ENCODE assay signal across 29 cellular contexts in genomic region chr9:98842510-98842909, GRCh38.
"Had no signal": no experiment of that assay in that cellular context is flagged by ENCODE, and none has a peak within 500 bp of the region (broad histone marks: within the 10 kb centered on the region; RNA-seq: fewer than 3 reads in every experiment).

No MANE protein-coding gene starts in this region.

- FAIRE-seq: urothelium cell line had no signal

- H3K4me3 ChIP-seq: stomach, suprapubic skin, testis, thoracic aorta, thyroid gland, tibial artery, tibial nerve, transverse colon, upper lobe of left lung, upper lobe of right lung, uterus, vagina had no signal

- H3K27me3 Mint-ChIP-seq: stimulated activated memory B cell treated with anti-CD40 and anti-IgM and Interleukin-4, amounts not matched to agents 10 μg/mL and 1 μg/mL and 100 μg/mL, for 72 hours; stimulated activated naive B cell treated with anti-CD40 and anti-IgM and Interleukin-4, amounts not matched to agents 10 μg/mL and 1 μg/mL and 100 μg/mL, for 72 hours; stimulated activated naive CD8-positive, alpha-beta T cell treated with anti-CD3 and anti-CD28 coated beads, Interleukin-15, amount 100 ng/mL, for 72 hours; stimulated activated naive CD8-positive, alpha-beta T cell treated with anti-CD3 and anti-CD28 coated beads, Interleukin-15, Interleukin-2, amounts not matched to agents 100 ng/mL and 50 ng/mL, for 24 hours; type B pancreatic cell had no signal

- ATAC-seq: stimulated activated effector memory CD8-positive, alpha-beta T cell treated with anti-CD3 and anti-CD28 coated beads, Interleukin-12 subunit alpha, Interleukin-12 subunit beta, amount 100 ng/mL, for 72 hours; stimulated activated memory B cell treated with anti-CD40 and anti-IgM and Interleukin-4, amounts not matched to agents 10 μg/mL and 1 μg/mL and 100 μg/mL, for 72 hours; stimulated activated naive B cell treated with anti-CD40 and anti-IgM and Interleukin-4, amounts not matched to agents 10 μg/mL and 1 μg/mL and 100 μg/mL, for 72 hours; stimulated activated naive CD8-positive, alpha-beta T cell treated with anti-CD3 and anti-CD28 coated beads, Interleukin-15, amount 100 ng/mL, for 72 hours; stimulated activated naive CD8-positive, alpha-beta T cell treated with anti-CD3 and anti-CD28 coated beads, Interleukin-15, Interleukin-2, amounts not matched to agents 100 U/mL and 50 U/mL, for 24 hours; upper lobe of right lung had no signal

- H3K27ac ChIP-seq: stomach, suprapubic skin, testis, thoracic aorta, thyroid gland, tibial artery, tibial nerve, transverse colon, upper lobe of left lung, upper lobe of right lung, uterus, vagina had no signal

- H3K9me3 ChIP-seq: stomach, suprapubic skin, testis, thoracic aorta, thyroid gland, tibial artery, tibial nerve, transverse colon, upper lobe of left lung, upper lobe of right lung, uterus, vagina had no signal

- H3K4me3 Mint-ChIP-seq: stimulated activated effector memory CD8-positive, alpha-beta T cell treated with anti-CD3 and anti-CD28 coated beads, Interleukin-12 subunit alpha, Interleukin-12 subunit beta, amount 100 ng/mL, for 72 hours; stimulated activated memory B cell treated with anti-CD40 and anti-IgM and Interleukin-4, amounts not matched to agents 10 μg/mL and 1 μg/mL and 100 μg/mL, for 72 hours; stimulated activated naive B cell treated with anti-CD40 and anti-IgM and Interleukin-4, amounts not matched to agents 10 μg/mL and 1 μg/mL and 100 μg/mL, for 72 hours; stimulated activated naive CD8-positive, alpha-beta T cell treated with anti-CD3 and anti-CD28 coated beads, Interleukin-15, amount 100 ng/mL, for 72 hours; stimulated activated naive CD8-positive, alpha-beta T cell treated with anti-CD3 and anti-CD28 coated beads, Interleukin-15, Interleukin-2, amounts not matched to agents 100 ng/mL and 50 ng/mL, for 24 hours; type B pancreatic cell had no signal

- DNase-seq: stimulated activated CD4-positive, alpha-beta T cell treated with anti-CD3 and anti-CD28 coated beads, Interleukin-2, amount 100 ng/mL, for 48 hours; stimulated activated CD4-positive, alpha-beta T cell treated with anti-CD3 and anti-CD28 coated beads, Interleukin-4, amount 100 ng/mL, for 1 hour; stimulated activated CD4-positive, alpha-beta T cell treated with anti-CD3 and anti-CD28 coated beads, Interleukin-4, amount 100 ng/mL, for 24 hours; stimulated activated CD4-positive, alpha-beta T cell treated with anti-CD3 and anti-CD28 coated beads, Interleukin-4, amount 100 ng/mL, for 4 hours; stimulated activated CD8-positive, alpha-beta memory T cell treated with anti-CD3 and anti-CD28 coated beads, Interleukin-4, amount 100 ng/mL, for 48 hours; stimulated activated naive B cell treated with anti-CD40 and anti-IgM and Interleukin-4, amounts not matched to agents 10 μg/mL and 1 μg/mL and 100 μg/mL, for 72 hours; stimulated activated naive CD4-positive, alpha-beta T cell; stimulated activated naive CD4-positive, alpha-beta T cell treated with Interleukin-2 at 50 U/mL for 16 hours; stimulated activated naive CD8-positive, alpha-beta T cell treated with anti-CD3 and anti-CD28 coated beads, Interleukin-15, amount 100 ng/mL, for 72 hours; stimulated activated naive CD8-positive, alpha-beta T cell treated with anti-CD3 and anti-CD28 coated beads, Interleukin-15, Interleukin-2, amounts not matched to agents 100 U/mL and 50 U/mL, for 24 hours; stomach; substantia nigra; testis; thyroid gland; tibial artery; transverse colon; trophoblast cell; upper lobe of left lung; upper lobe of right lung; uterus had no signal

- H3K36me3 ChIP-seq: suprapubic skin, thoracic aorta, tibial artery, tibial nerve, upper lobe of right lung, uterus, vagina had no signal

- H3K9me3 Mint-ChIP-seq: stimulated activated effector memory CD8-positive, alpha-beta T cell treated with anti-CD3 and anti-CD28 coated beads, Interleukin-12 subunit alpha, Interleukin-12 subunit beta, amount 100 ng/mL, for 72 hours; stimulated activated memory B cell treated with anti-CD40 and anti-IgM and Interleukin-4, amounts not matched to agents 10 μg/mL and 1 μg/mL and 100 μg/mL, for 72 hours; stimulated activated naive B cell treated with anti-CD40 and anti-IgM and Interleukin-4, amounts not matched to agents 10 μg/mL and 1 μg/mL and 100 μg/mL, for 72 hours; stimulated activated naive CD8-positive, alpha-beta T cell treated with anti-CD3 and anti-CD28 coated beads, Interleukin-15, amount 100 ng/mL, for 72 hours; stimulated activated naive CD8-positive, alpha-beta T cell treated with anti-CD3 and anti-CD28 coated beads, Interleukin-15, Interleukin-2, amounts not matched to agents 100 ng/mL and 50 ng/mL, for 24 hours; type B pancreatic cell had no signal

- H3K4me1 Mint-ChIP-seq: stimulated activated effector memory CD8-positive, alpha-beta T cell treated with anti-CD3 and anti-CD28 coated beads, Interleukin-12 subunit alpha, Interleukin-12 subunit beta, amount 100 ng/mL, for 72 hours; stimulated activated memory B cell treated with anti-CD40 and anti-IgM and Interleukin-4, amounts not matched to agents 10 μg/mL and 1 μg/mL and 100 μg/mL, for 72 hours; stimulated activated naive B cell treated with anti-CD40 and anti-IgM and Interleukin-4, amounts not matched to agents 10 μg/mL and 1 μg/mL and 100 μg/mL, for 72 hours; stimulated activated naive CD8-positive, alpha-beta T cell treated with anti-CD3 and anti-CD28 coated beads, Interleukin-15, amount 100 ng/mL, for 72 hours had no signal

- H3K27me3 ChIP-seq: stomach, suprapubic skin, testis, thyroid gland, tibial artery, tibial nerve, transverse colon, upper lobe of left lung, upper lobe of right lung, uterus, vagina had no signal

- H3K27ac Mint-ChIP-seq: stimulated activated effector memory CD8-positive, alpha-beta T cell treated with anti-CD3 and anti-CD28 coated beads, Interleukin-12 subunit alpha, Interleukin-12 subunit beta, amount 100 ng/mL, for 72 hours; stimulated activated memory B cell treated with anti-CD40 and anti-IgM and Interleukin-4, amounts not matched to agents 10 μg/mL and 1 μg/mL and 100 μg/mL, for 72 hours; stimulated activated naive B cell treated with anti-CD40 and anti-IgM and Interleukin-4, amounts not matched to agents 10 μg/mL and 1 μg/mL and 100 μg/mL, for 72 hours; stimulated activated naive CD8-positive, alpha-beta T cell treated with anti-CD3 and anti-CD28 coated beads, Interleukin-15, amount 100 ng/mL, for 72 hours; stimulated activated naive CD8-positive, alpha-beta T cell treated with anti-CD3 and anti-CD28 coated beads, Interleukin-15, Interleukin-2, amounts not matched to agents 100 ng/mL and 50 ng/mL, for 24 hours; type B pancreatic cell had no signal

- H3K4me1 ChIP-seq: stomach, suprapubic skin, testis, thyroid gland, tibial artery, tibial nerve, transverse colon, upper lobe of left lung, upper lobe of right lung, uterus, vagina had no signal
